8 cellular contexts compared by ENCODE assay signal in the genomic region with DNA sequence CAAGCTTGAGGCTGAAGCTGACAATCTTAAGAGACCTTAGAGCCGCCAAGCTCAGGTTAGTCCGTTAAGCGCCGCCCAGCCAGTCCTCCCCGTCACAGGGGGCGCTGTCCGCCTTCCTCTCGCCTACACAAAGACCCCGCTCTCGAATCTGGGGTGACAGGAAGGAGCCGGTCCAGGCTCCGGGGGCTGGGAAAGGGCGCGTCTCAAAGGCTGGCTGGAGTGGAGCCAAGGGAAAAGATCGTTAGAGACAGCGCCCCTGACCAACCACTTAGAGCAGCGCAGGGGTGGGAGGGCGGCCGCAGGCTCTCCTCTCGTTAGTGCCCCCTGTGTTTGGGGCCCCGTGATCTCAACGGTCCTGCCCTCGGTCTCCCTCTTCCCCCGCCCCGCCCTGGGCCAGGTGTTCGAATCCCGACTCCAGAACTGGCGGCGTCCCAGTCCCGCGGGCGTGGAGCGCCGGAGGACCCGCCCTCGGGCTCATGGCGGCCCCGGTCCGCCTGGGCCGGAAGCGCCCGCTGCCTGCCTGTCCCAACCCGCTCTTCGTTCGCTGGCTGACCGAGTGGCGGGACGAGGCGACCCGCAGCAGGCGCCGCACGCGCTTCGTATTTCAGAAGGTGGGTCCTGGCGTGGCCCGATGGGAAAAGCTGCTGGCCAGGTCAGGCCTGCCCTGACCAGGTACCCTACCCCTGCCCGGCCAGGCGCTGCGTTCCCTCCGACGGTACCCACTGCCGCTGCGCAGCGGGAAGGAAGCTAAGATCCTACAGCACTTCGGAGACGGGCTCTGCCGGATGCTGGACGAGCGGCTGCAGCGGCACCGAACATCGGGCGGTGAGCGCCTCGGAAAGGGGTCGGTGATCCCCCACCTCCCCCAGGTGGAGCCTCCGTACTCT.
DNase-seq lines count a peak whose midpoint lies in the region; ATAC-seq and TF ChIP-seq lines count a peak whose summit lies in the region.

A gene with protein sequence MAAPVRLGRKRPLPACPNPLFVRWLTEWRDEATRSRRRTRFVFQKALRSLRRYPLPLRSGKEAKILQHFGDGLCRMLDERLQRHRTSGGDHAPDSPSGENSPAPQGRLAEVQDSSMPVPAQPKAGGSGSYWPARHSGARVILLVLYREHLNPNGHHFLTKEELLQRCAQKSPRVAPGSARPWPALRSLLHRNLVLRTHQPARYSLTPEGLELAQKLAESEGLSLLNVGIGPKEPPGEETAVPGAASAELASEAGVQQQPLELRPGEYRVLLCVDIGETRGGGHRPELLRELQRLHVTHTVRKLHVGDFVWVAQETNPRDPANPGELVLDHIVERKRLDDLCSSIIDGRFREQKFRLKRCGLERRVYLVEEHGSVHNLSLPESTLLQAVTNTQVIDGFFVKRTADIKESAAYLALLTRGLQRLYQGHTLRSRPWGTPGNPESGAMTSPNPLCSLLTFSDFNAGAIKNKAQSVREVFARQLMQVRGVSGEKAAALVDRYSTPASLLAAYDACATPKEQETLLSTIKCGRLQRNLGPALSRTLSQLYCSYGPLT (plus strand): TSS at position 156 of the 887 bp plus-strand sequence. CDS start 321 bp downstream, at position 477.

- DNase-seq in NCI-H526 treated with DMSO at 0.1 percent for 48 hours (lab: John Stamatoyannopoulos, UW), result peak; percentile 95
- peak; percentile 97 for DNase-seq in activated CD4-positive, alpha-beta T cell treated with anti-CD3 and anti-CD28 coated beads for 48 hours
- peak; percentile 86 to 97 (median 94) for DNase-seq in stimulated activated CD4-positive, alpha-beta T cell treated with anti-CD3 and anti-CD28 coated beads, Interleukin-1b, Interleukin-23, amount 100 ng/mL, for 24 hours (ENCODE audit: low read depth in 4 of 4, low spot score in 1 of 4)

- TF ChIP-seq CTCF in GM12873 (IDR thresholded peaks at IDR 0.05; ENCODE audit: insufficient read depth, low read depth, low read length, missing control alignments), result peak; percentile 87

- peak within 1 kb of the TSS; percentile 97 for H3K27ac ChIP-seq in cingulate gyrus (ENCODE audit: low read depth, low read length)
- peak within 1 kb of the TSS; percentile 96 for H3K27ac ChIP-seq in layer of hippocampus (ENCODE audit: low read depth, low read length)

- ATAC-seq in HG03342 (IDR thresholded peaks at IDR 0.05; ENCODE audit: unreplicated experiment), result peak; percentile 27
- ATAC-seq in GM21528 (IDR thresholded peaks at IDR 0.05; ENCODE audit: low FRiP score, unreplicated experiment), result no peak

- no peaks in the 10 kb centered on the region for H3K27me3 ChIP-seq in layer of hippocampus (ENCODE audit: control insufficient read depth, insufficient read depth, low read length)
